9 cellular contexts compared by ENCODE assay signal in genomic region chr16:68074850-68075249, GRCh38. TPM values are rescaled to one million over a fixed set of nuclear protein-coding genes. Genes with fewer than 3 reads are reported as not detected.
A peak's percentile ranks its signal among the peaks of the same experiment; 100 is the strongest.
DNase-seq lines count a peak whose midpoint lies in the region; ATAC-seq lines count a peak whose summit lies in the region.
"Had no signal": no experiment of that assay in that cellular context is flagged by ENCODE, and none has a peak within 500 bp of the region (broad histone marks: within the 10 kb centered on the region; RNA-seq: fewer than 3 reads in every experiment).

No MANE protein-coding gene starts in this region.

- peak overlapping the region; percentile 38 for H3K4me3 Mint-ChIP-seq in activated CD8-positive, alpha-beta memory T cell treated with anti-CD3 and anti-CD28 coated beads, Interleukin-2, amount 10 ng/mL, durations not matched to agents 7 days and 5 days

- H3K27ac Mint-ChIP-seq in activated CD8-positive, alpha-beta memory T cell treated with anti-CD3 and anti-CD28 coated beads, Interleukin-2, amount 10 ng/mL, durations not matched to agents 7 days and 5 days: peak overlapping the region; percentile 93

- peak overlapping the region in 9 of 11 experiments; percentile 24 to 72 (median 60); a peak in 15 of 22 replicates for H3K9ac ChIP-seq in BLaER1 treated with 17β-estradiol and CSF1 and Interleukin-3, amounts not matched to agents 10 nM and 100 nM

- H4K20me1 ChIP-seq in BLaER1 treated with 17β-estradiol and CSF1 and Interleukin-3, amounts not matched to agents 10 nM and 100 nM: peaks cover 0 to 75% (median 14%) of the 10 kb centered on the region in 11 experiments; a peak in 12 of 22 replicates

- H3K4me2 ChIP-seq in BLaER1 treated with 17β-estradiol and CSF1 and Interleukin-3, amounts not matched to agents 10 nM and 100 nM: peak overlapping the region; percentile 89 to 98 (median 95)

- DNase-seq in activated CD8-positive, alpha-beta memory T cell treated with anti-CD3 and anti-CD28 coated beads, Interleukin-2, amount 10 ng/mL, durations not matched to agents 7 days and 5 days: peak; percentile 98
- DNase-seq in stimulated activated CD8-positive, alpha-beta memory T cell treated with anti-CD3 and anti-CD28 coated beads, Interleukin-2, amount 100 ng/mL, for 1 hour (ENCODE audit: low read depth in 2 of 2): peak; percentile 36 to 45
- DNase-seq in NCI-H1105 (lab: John Stamatoyannopoulos, UW) (no peak), cerebellum (ENCODE audit: low spot score) (no peak), NCI-H774 (lab: John Stamatoyannopoulos, UW) (no peak)

- no peaks in the 10 kb centered on the region for H3K9me3 ChIP-seq in BLaER1 treated with 17β-estradiol and CSF1 and Interleukin-3, amounts not matched to agents 10 nM and 100 nM (replicated peaks in 1 of 11)
- H3K9me3 ChIP-seq: left lung had no signal

- peaks cover 0 to 8% (median 0%) of the 10 kb centered on the region in 11 experiments; a peak in 5 of 22 replicates for H3K27me3 ChIP-seq in BLaER1 treated with 17β-estradiol and CSF1 and Interleukin-3, amounts not matched to agents 10 nM and 100 nM
- H3K27me3 ChIP-seq: left lung had no signal

- peak overlapping the region; percentile 18 to 97 (median 78); a peak in 21 of 22 replicates for H3K27ac ChIP-seq in BLaER1 treated with 17β-estradiol and CSF1 and Interleukin-3, amounts not matched to agents 10 nM and 100 nM

- peaks cover 25 to 68% (median 40%) of the 10 kb centered on the region in 11 experiments; a peak in 18 of 22 replicates for H3K36me3 ChIP-seq in BLaER1 treated with 17β-estradiol and CSF1 and Interleukin-3, amounts not matched to agents 10 nM and 100 nM

- ATAC-seq in GM19438 (IDR thresholded peaks at IDR 0.05; ENCODE audit: low read depth, unreplicated experiment): peak; percentile 65
- peak; percentile 70 for ATAC-seq in HG03460 (IDR thresholded peaks at IDR 0.05; ENCODE audit: unreplicated experiment)
- ATAC-seq in activated CD8-positive, alpha-beta memory T cell treated with anti-CD3 and anti-CD28 coated beads, Interleukin-2, amount 10 ng/mL, durations not matched to agents 7 days and 5 days: peak; percentile 71
- ATAC-seq: left lung had no signal

- H3K4me1 Mint-ChIP-seq in activated CD8-positive, alpha-beta memory T cell treated with anti-CD3 and anti-CD28 coated beads, Interleukin-2, amount 10 ng/mL, durations not matched to agents 7 days and 5 days: peaks cover 89% of the 10 kb centered on the region

- H3K4me1 ChIP-seq in BLaER1 treated with 17β-estradiol and CSF1 and Interleukin-3, amounts not matched to agents 10 nM and 100 nM: peaks cover 99 to 100% (median 100%) of the 10 kb centered on the region in 10 experiments

- H3K9me3 Mint-ChIP-seq in activated CD8-positive, alpha-beta memory T cell treated with anti-CD3 and anti-CD28 coated beads, Interleukin-2, amount 10 ng/mL, durations not matched to agents 7 days and 5 days (ENCODE audit: low read depth): no peaks in the 10 kb centered on the region

- H3K27me3 Mint-ChIP-seq in activated CD8-positive, alpha-beta memory T cell treated with anti-CD3 and anti-CD28 coated beads, Interleukin-2, amount 10 ng/mL, durations not matched to agents 7 days and 5 days: no peaks in the 10 kb centered on the region

- CTCF ChIA-PET in activated CD8-positive, alpha-beta memory T cell treated with anti-CD3 and anti-CD28 coated beads, Interleukin-2, amount 10 ng/mL, durations not matched to agents 7 days and 5 days (lab: Charles Lee): interaction anchor here (0.6 to 17.1 kb wide), 9 partner anchors 8 to 191 kb away, joined by 3 to 211 read pairs (median 7); partner anchors contain the start of genes NFATC3 and SLC7A6

- H3K4me3 ChIP-seq in BLaER1 treated with 17β-estradiol and CSF1 and Interleukin-3, amounts not matched to agents 10 nM and 100 nM: peak overlapping the region in 6 of 10 experiments; percentile 2 to 40 (median 34); a peak in 12 of 20 replicates
- H3K4me3 ChIP-seq: left lung had no signal

- peaks cover 64% of the 10 kb centered on the region for H3K36me3 Mint-ChIP-seq in activated CD8-positive, alpha-beta memory T cell treated with anti-CD3 and anti-CD28 coated beads, Interleukin-2, amount 10 ng/mL, durations not matched to agents 7 days and 5 days

RNA-seq across cellular contexts. Expression of gene NFATC3, which starts 10.3 kb away (rescaled TPM):
- total RNA-seq in activated CD8-positive, alpha-beta memory T cell treated with anti-CD3 and anti-CD28 coated beads, Interleukin-2, amount 10 ng/mL, durations not matched to agents 7 days and 5 days: 100 to 1,000 TPM; 176 to 183 TPM
- total RNA-seq in cerebellum: 21.1 TPM

RNA-seq across cellular contexts. Expression of gene DUS2, which starts 51.8 kb away (rescaled TPM):
- 10 to 100 TPM; 28.4 to 32.0 TPM for total RNA-seq in activated CD8-positive, alpha-beta memory T cell treated with anti-CD3 and anti-CD28 coated beads, Interleukin-2, amount 10 ng/mL, durations not matched to agents 7 days and 5 days
- 9.3 TPM for total RNA-seq in cerebellum

RNA-seq across cellular contexts. Expression of gene DDX28, which starts 51.8 kb away (rescaled TPM):
- total RNA-seq in activated CD8-positive, alpha-beta memory T cell treated with anti-CD3 and anti-CD28 coated beads, Interleukin-2, amount 10 ng/mL, durations not matched to agents 7 days and 5 days: 10 to 100 TPM; 14.8 to 20.8 TPM
- 6.8 TPM for total RNA-seq in cerebellum

RNA-seq across cellular contexts. Expression of gene DPEP2NB, which starts 59.1 kb away (rescaled TPM):
- not detected for total RNA-seq in activated CD8-positive, alpha-beta memory T cell treated with anti-CD3 and anti-CD28 coated beads, Interleukin-2, amount 10 ng/mL, durations not matched to agents 7 days and 5 days
- not detected for total RNA-seq in cerebellum
- total RNA-seq: left lung had no signal

Comparison
In these comparisons a context has a peak if more than half of its experiments do, and no peak if none do; other contexts are left out.
1. DNase-seq: peak in activated CD8-positive, alpha-beta memory T cell treated with anti-CD3 and anti-CD28 coated beads, Interleukin-2, amount 10 ng/mL, durations not matched to agents 7 days and 5 days (single experiment) and stimulated activated CD8-positive, alpha-beta memory T cell treated with anti-CD3 and anti-CD28 coated beads, Interleukin-2, amount 100 ng/mL, for 1 hour (2 of 2); none in NCI-H1105 (single experiment), cerebellum (single experiment) and NCI-H774 (single experiment).
2. Peak in every context shown above with its lines, with median percentiles within 50 percentile points of each other: ATAC-seq.